Comparison of ENCODE assay signal across 12 cellular contexts in genomic region chr9:20209421-20210340, GRCh38.
DNase-seq lines count a peak whose midpoint lies in the region; ATAC-seq and TF ChIP-seq lines count a peak whose summit lies in the region.
"Had no signal": no experiment of that assay in that cellular context is flagged by ENCODE, and none has a peak within 500 bp of the region (broad histone marks: within the 10 kb centered on the region; RNA-seq: fewer than 3 reads in every experiment).

No MANE protein-coding gene starts in this region.

- peak overlapping the region; percentile 70 for H3K27ac Mint-ChIP-seq in activated naive CD4-positive, alpha-beta T cell treated with anti-CD3 and anti-CD28 coated beads for 36 hours
- H3K27ac Mint-ChIP-seq: progenitor cell of endocrine pancreas had no signal

- no peak overlapping the region for H3K4me3 ChIP-seq in A673 (ENCODE audit: low read depth, low read length, poor library complexity, severe bottlenecking)
- H3K4me3 ChIP-seq: BLaER1 treated with 17β-estradiol and CSF1 and Interleukin-3, amounts not matched to agents 10 nM and 100 nM; thyroid gland had no signal

- BruUV-seq in A673 (replicated peaks; lab: Mats Ljungman, UMichigan): no TSS peak

- peak; percentile 2 for DNase-seq in T-helper 9 cell
- peak; percentile 56 for DNase-seq in activated naive CD4-positive, alpha-beta T cell treated with anti-CD3 and anti-CD28 coated beads for 36 hours
- peak; percentile 10 to 42 for DNase-seq in stimulated activated CD4-positive, alpha-beta T cell treated with anti-CD3 and anti-CD28 coated beads, Interleukin-4, amount 100 ng/mL, for 4 hours
- no peak for DNase-seq in NCI-H2171 treated with DMSO at 0.1 percent for 48 hours (lab: John Stamatoyannopoulos, UW)
- no peak for DNase-seq in hepatic stellate cell (ENCODE audit: low spot score)
- DNase-seq in A673 (ENCODE audit: low spot score): no peak
- DNase-seq in NCI-H446 treated with DMSO at 0.1 percent for 48 hours (lab: John Stamatoyannopoulos, UW): no peak
- DNase-seq: NCI-H1930, thyroid gland had no signal

- no peaks in the 10 kb centered on the region for H3K4me1 ChIP-seq in A673 (ENCODE audit: insufficient read depth, low read length, poor library complexity, severe bottlenecking)
- H3K4me1 ChIP-seq: BLaER1 treated with 17β-estradiol and CSF1 and Interleukin-3, amounts not matched to agents 10 nM and 100 nM; thyroid gland had no signal

- TF ChIP-seq CTCF in A673 (conservative IDR thresholded peaks at IDR 0.05; ENCODE audit: low read depth, low read length): no peak

- H3K36me3 ChIP-seq in A673 (ENCODE audit: insufficient read depth, low read length, poor library complexity, severe bottlenecking): no peaks in the 10 kb centered on the region
- H3K36me3 ChIP-seq: BLaER1 treated with 17β-estradiol and CSF1 and Interleukin-3, amounts not matched to agents 10 nM and 100 nM; thyroid gland had no signal

- CTCF ChIA-PET in activated naive CD4-positive, alpha-beta T cell treated with anti-CD3 and anti-CD28 coated beads for 36 hours (lab: Charles Lee): interaction anchor here (0.7 to 1.2 kb wide), 5 partner anchors 25 to 210 kb away, joined by 3 to 8 read pairs (median 3); no protein-coding TSS in a partner anchor
- CTCF ChIA-PET in A673 (lab: Charles Lee): no interaction called here

- H3K27me3 Mint-ChIP-seq in activated naive CD4-positive, alpha-beta T cell treated with anti-CD3 and anti-CD28 coated beads for 36 hours (ENCODE audit: low read depth): no peaks in the 10 kb centered on the region
- H3K27me3 Mint-ChIP-seq: progenitor cell of endocrine pancreas had no signal

- H3K27me3 ChIP-seq in A673 (replicated peaks; ENCODE audit: insufficient read depth, low read depth, low read length, poor library complexity): no peaks in the 10 kb centered on the region
- H3K27me3 ChIP-seq: BLaER1 treated with 17β-estradiol and CSF1 and Interleukin-3, amounts not matched to agents 10 nM and 100 nM; thyroid gland had no signal

- no peaks in the 10 kb centered on the region for H3K36me3 Mint-ChIP-seq in activated naive CD4-positive, alpha-beta T cell treated with anti-CD3 and anti-CD28 coated beads for 36 hours (ENCODE audit: low read depth)

- POLR2A ChIA-PET in A673 (lab: Charles Lee; ENCODE audit: low non-redundant PET): no interaction called here

- H3K4me3 Mint-ChIP-seq in activated naive CD4-positive, alpha-beta T cell treated with anti-CD3 and anti-CD28 coated beads for 36 hours: no peak overlapping the region

- H3K4me1 Mint-ChIP-seq in activated naive CD4-positive, alpha-beta T cell treated with anti-CD3 and anti-CD28 coated beads for 36 hours (ENCODE audit: low read depth): peaks cover 31% of the 10 kb centered on the region

- intact Hi-C loops in activated naive CD4-positive, alpha-beta T cell treated with anti-CD3 and anti-CD28 coated beads for 36 hours (cut with micrococcal nuclease): loop anchor here (1.0 to 5.0 kb wide), 13 partner anchors 34 to 887 kb away; partner anchors contain the start of gene MLLT3
- intact Hi-C loops in A673 (cut with micrococcal nuclease; ENCODE audit: unreplicated experiment): no loop called here

- ATAC-seq in GM18867 (IDR thresholded peaks at IDR 0.05; ENCODE audit: unreplicated experiment): peak; percentile 62

- H3K9me3 ChIP-seq in A673 (ENCODE audit: low read depth, low read length, poor library complexity, severe bottlenecking): no peaks in the 10 kb centered on the region
- H3K9me3 ChIP-seq: BLaER1 treated with 17β-estradiol and CSF1 and Interleukin-3, amounts not matched to agents 10 nM and 100 nM; thyroid gland had no signal

- H3K27ac ChIP-seq in A673 (ENCODE audit: low read depth, low read length, poor library complexity, severe bottlenecking): no peak overlapping the region
- H3K27ac ChIP-seq: BLaER1 treated with 17β-estradiol and CSF1 and Interleukin-3, amounts not matched to agents 10 nM and 100 nM; thyroid gland had no signal

- H3K9me3 Mint-ChIP-seq in activated naive CD4-positive, alpha-beta T cell treated with anti-CD3 and anti-CD28 coated beads for 36 hours: no peaks in the 10 kb centered on the region

Comparison
In these comparisons a context has a peak if more than half of its experiments do, and no peak if none do; other contexts are left out.
1. DNase-seq: peak in T-helper 9 cell (single experiment), activated naive CD4-positive, alpha-beta T cell treated with anti-CD3 and anti-CD28 coated beads for 36 hours (single experiment) and stimulated activated CD4-positive, alpha-beta T cell treated with anti-CD3 and anti-CD28 coated beads, Interleukin-4, amount 100 ng/mL, for 4 hours (2 of 2); none in NCI-H2171 treated with DMSO at 0.1 percent for 48 hours (single experiment), hepatic stellate cell (single experiment), A673 (single experiment) and NCI-H446 treated with DMSO at 0.1 percent for 48 hours (single experiment).